7 cellular contexts compared by ENCODE assay signal in genomic region chr19:16371540-16371986, GRCh38. TPM values are rescaled to one million over a fixed set of nuclear protein-coding genes. Genes with fewer than 3 reads are reported as not detected.
A peak's percentile ranks its signal among the peaks of the same experiment; 100 is the strongest.
DNase-seq lines count a peak whose midpoint lies in the region; ATAC-seq and TF ChIP-seq lines count a peak whose summit lies in the region.

No MANE protein-coding gene starts in this region.

- intact Hi-C loops in left ventricle myocardium inferior (cut with micrococcal nuclease): no loop called here

- H3K4me3 ChIP-seq in left ventricle myocardium inferior: peak overlapping the region; percentile 35
- H3K4me3 ChIP-seq in smooth muscle cell: no peak overlapping the region

- H3F3A ChIP-seq in smooth muscle cell (ENCODE audit: low read depth): no peaks in the 10 kb centered on the region

- H3K27me3 Mint-ChIP-seq in activated CD8-positive, alpha-beta T cell treated with anti-CD3 and anti-CD28 coated beads, Interleukin-2, amount 10 ng/mL, durations not matched to agents 7 days and 5 days (ENCODE audit: low read depth): peaks cover 3% of the 10 kb centered on the region

- no peaks in the 10 kb centered on the region for H3K27me3 ChIP-seq in left ventricle myocardium inferior (ENCODE audit: low read depth)
- H3K27me3 ChIP-seq in smooth muscle cell (ENCODE audit: low read depth): no peaks in the 10 kb centered on the region

- H3K4me2 ChIP-seq in smooth muscle cell: no peak overlapping the region

- CTCF ChIA-PET in activated CD8-positive, alpha-beta T cell treated with anti-CD3 and anti-CD28 coated beads, Interleukin-2, amount 10 ng/mL, durations not matched to agents 7 days and 5 days (lab: Charles Lee): interaction anchor here (0.6 to 4.6 kb wide), 11 partner anchors 9 to 126 kb away, joined by 3 to 48 read pairs (median 13); no protein-coding TSS in a partner anchor

- no peak overlapping the region for H2AFZ ChIP-seq in smooth muscle cell (ENCODE audit: low read depth)

- DNase-seq in activated CD8-positive, alpha-beta T cell treated with anti-CD3 and anti-CD28 coated beads, Interleukin-2, amount 10 ng/mL, durations not matched to agents 7 days and 5 days: peak; percentile 96
- DNase-seq in left ventricle myocardium inferior (peak; percentile 55), smooth muscle cell (lab: John Stamatoyannopoulos, UW; ENCODE audit: unreplicated experiment) (no peak), putamen (ENCODE audit: low spot score) (no peak)
- peak; percentile 72 for DNase-seq in stimulated activated CD8-positive, alpha-beta memory T cell treated with anti-CD3 and anti-CD28 coated beads, Interleukin-7, amount 100 ng/mL, for 1 hour (ENCODE audit: low read depth in 2 of 2)

- H3K9me3 ChIP-seq in left ventricle myocardium inferior (replicated peaks) (no peaks in the 10 kb centered on the region), smooth muscle cell (replicated peaks; ENCODE audit: low read depth) (no peaks in the 10 kb centered on the region)

- H3K36me3 Mint-ChIP-seq in activated CD8-positive, alpha-beta T cell treated with anti-CD3 and anti-CD28 coated beads, Interleukin-2, amount 10 ng/mL, durations not matched to agents 7 days and 5 days (ENCODE audit: low read depth): peaks cover 48% of the 10 kb centered on the region

- no peaks in the 10 kb centered on the region for H3K9me3 Mint-ChIP-seq in activated CD8-positive, alpha-beta T cell treated with anti-CD3 and anti-CD28 coated beads, Interleukin-2, amount 10 ng/mL, durations not matched to agents 7 days and 5 days (ENCODE audit: insufficient read depth)

- H3K4me1 Mint-ChIP-seq in activated CD8-positive, alpha-beta T cell treated with anti-CD3 and anti-CD28 coated beads, Interleukin-2, amount 10 ng/mL, durations not matched to agents 7 days and 5 days (ENCODE audit: low read depth): peaks cover 40% of the 10 kb centered on the region

- H3K4me1 ChIP-seq in left ventricle myocardium inferior (peaks cover 62% of the 10 kb centered on the region), smooth muscle cell (ENCODE audit: low read depth) (no peaks in the 10 kb centered on the region)

- H3K36me3 ChIP-seq in left ventricle myocardium inferior (peaks cover 33% of the 10 kb centered on the region), smooth muscle cell (ENCODE audit: low read depth) (no peaks in the 10 kb centered on the region)

- 93% methylated on average over 18 of the region's 18 CpGs for WGBS in smooth muscle cell (ENCODE audit: low lambda C conversion rate)

- peak; percentile 69 for ATAC-seq in GM19438 (IDR thresholded peaks at IDR 0.05; ENCODE audit: low read depth, unreplicated experiment)
- ATAC-seq in HG03460 (IDR thresholded peaks at IDR 0.05; ENCODE audit: unreplicated experiment): peak; percentile 58
- ATAC-seq in activated CD8-positive, alpha-beta T cell treated with anti-CD3 and anti-CD28 coated beads, Interleukin-2, amount 10 ng/mL, durations not matched to agents 7 days and 5 days: peak; percentile 70

- no peak overlapping the region for H3K27ac Mint-ChIP-seq in activated CD8-positive, alpha-beta T cell treated with anti-CD3 and anti-CD28 coated beads, Interleukin-2, amount 10 ng/mL, durations not matched to agents 7 days and 5 days

- H3K4me3 Mint-ChIP-seq in activated CD8-positive, alpha-beta T cell treated with anti-CD3 and anti-CD28 coated beads, Interleukin-2, amount 10 ng/mL, durations not matched to agents 7 days and 5 days: no peak overlapping the region

- peaks cover 11% of the 10 kb centered on the region for H4K20me1 ChIP-seq in smooth muscle cell (ENCODE audit: low read depth)

- TF ChIP-seq CTCF in left ventricle myocardium inferior (IDR thresholded peaks at IDR 0.05; ENCODE audit: borderline replicate concordance) (no peak), smooth muscle cell (IDR thresholded peaks at IDR 0.05; ENCODE audit: borderline replicate concordance, insufficient read depth, poor library complexity, severe bottlenecking) (no peak)

- H3K79me2 ChIP-seq in smooth muscle cell (ENCODE audit: low read depth): no peaks in the 10 kb centered on the region

- peak overlapping the region; percentile 55 for H3K27ac ChIP-seq in left ventricle myocardium inferior (replicated peaks)
- H3K27ac ChIP-seq in smooth muscle cell (ENCODE audit: low read depth): no peak overlapping the region

- POLR2A ChIA-PET in activated CD8-positive, alpha-beta T cell treated with anti-CD3 and anti-CD28 coated beads, Interleukin-2, amount 10 ng/mL, durations not matched to agents 7 days and 5 days (lab: Charles Lee): interaction anchor here (0.6 to 22.4 kb wide), 20 partner anchors 11 to 370 kb away, joined by 3 to 556 read pairs (median 4); partner anchors contain the start of genes AP1M1, FAM32A, HSH2D and KLF2

- H3K9ac ChIP-seq in smooth muscle cell (ENCODE audit: low read depth): no peak overlapping the region

RNA-seq across cellular contexts. Expression of gene KLF2, which starts 46.9 kb away (rescaled TPM):
- 100 to 1,000 TPM in 1 of 2 experiments, 10 to 100 TPM in 1; 96.0 to 100 TPM for total RNA-seq in activated CD8-positive, alpha-beta T cell treated with anti-CD3 and anti-CD28 coated beads, Interleukin-2, amount 10 ng/mL, durations not matched to agents 7 days and 5 days
- total RNA-seq in left ventricle myocardium inferior: 65.2 TPM
- total RNA-seq in smooth muscle cell: 2.7 and 8.7 TPM in 2 replicates
- 11.2 and 18.0 TPM in 2 replicates for polyA plus RNA-seq in smooth muscle cell

Comparison
In these comparisons a context has a peak if more than half of its experiments do, and no peak if none do; other contexts are left out.
1. DNase-seq: peak in activated CD8-positive, alpha-beta T cell treated with anti-CD3 and anti-CD28 coated beads, Interleukin-2, amount 10 ng/mL, durations not matched to agents 7 days and 5 days (single experiment), left ventricle myocardium inferior (single experiment) and stimulated activated CD8-positive, alpha-beta memory T cell treated with anti-CD3 and anti-CD28 coated beads, Interleukin-7, amount 100 ng/mL, for 1 hour (2 of 2); none in smooth muscle cell (single experiment) and putamen (single experiment).
2. Peak in every context shown above with its lines, with median percentiles within 50 percentile points of each other: ATAC-seq.